In genomic region chr4:112751447-112751846, GRCh38 we compare ENCODE assay signal across 15 cellular contexts.
"Had no signal": no experiment of that assay in that cellular context is flagged by ENCODE, and none has a peak within 500 bp of the region (broad histone marks: within the 10 kb centered on the region; RNA-seq: fewer than 3 reads in every experiment).

No MANE protein-coding gene starts in this region.

- H3K27ac Mint-ChIP-seq: activated CD4-positive, alpha-beta memory T cell treated with anti-CD3 and anti-CD28 coated beads for 36 hours; activated naive CD8-positive, alpha-beta T cell treated with anti-CD3 and anti-CD28 coated beads for 36 hours had no signal

- H3K4me1 ChIP-seq: gastroesophageal sphincter, thyroid gland had no signal

- DNase-seq: activated CD4-positive, alpha-beta memory T cell treated with anti-CD3 and anti-CD28 coated beads for 36 hours; activated CD4-positive, alpha-beta T cell treated with anti-CD3 and anti-CD28 coated beads for 1 hour; activated gamma-delta T cell treated with Interleukin-2 at 50 U/mL for 16 hours; activated naive CD8-positive, alpha-beta T cell treated with anti-CD3 and anti-CD28 coated beads for 36 hours; activated T-cell treated with anti-CD3 and anti-CD28 coated beads, Interleukin-2, amount 50 U/mL, for 48 hours; effector CD4-positive, alpha-beta T cell; kidney; right cardiac atrium; small intestine; T-helper 2 cell; thyroid gland had no signal

- H3K9me3 Mint-ChIP-seq: activated CD4-positive, alpha-beta memory T cell treated with anti-CD3 and anti-CD28 coated beads for 36 hours; activated naive CD8-positive, alpha-beta T cell treated with anti-CD3 and anti-CD28 coated beads for 36 hours had no signal

- FAIRE-seq: colon, kidney, small intestine, urothelium cell line had no signal

- H3K36me3 Mint-ChIP-seq: activated CD4-positive, alpha-beta memory T cell treated with anti-CD3 and anti-CD28 coated beads for 36 hours; activated naive CD8-positive, alpha-beta T cell treated with anti-CD3 and anti-CD28 coated beads for 36 hours had no signal

- H2AFZ ChIP-seq: hepatocyte had no signal

- H3K4me3 Mint-ChIP-seq: activated CD4-positive, alpha-beta memory T cell treated with anti-CD3 and anti-CD28 coated beads for 36 hours had no signal

- H3K79me2 ChIP-seq: hepatocyte had no signal

- H3K36me3 ChIP-seq: gastroesophageal sphincter, thyroid gland had no signal

- H3K27ac ChIP-seq: gastroesophageal sphincter, hepatocyte, thyroid gland had no signal

- H3K4me2 ChIP-seq: hepatocyte had no signal

- H3K27me3 ChIP-seq: gastroesophageal sphincter, hepatocyte, thyroid gland had no signal

- H3K9me3 ChIP-seq: gastroesophageal sphincter, thyroid gland had no signal

- ATAC-seq: gastroesophageal sphincter, right cardiac atrium had no signal

- H3K4me3 ChIP-seq: gastroesophageal sphincter, hepatocyte, thyroid gland had no signal
